1 cellular context compared by ENCODE assay signal in the genomic region with DNA sequence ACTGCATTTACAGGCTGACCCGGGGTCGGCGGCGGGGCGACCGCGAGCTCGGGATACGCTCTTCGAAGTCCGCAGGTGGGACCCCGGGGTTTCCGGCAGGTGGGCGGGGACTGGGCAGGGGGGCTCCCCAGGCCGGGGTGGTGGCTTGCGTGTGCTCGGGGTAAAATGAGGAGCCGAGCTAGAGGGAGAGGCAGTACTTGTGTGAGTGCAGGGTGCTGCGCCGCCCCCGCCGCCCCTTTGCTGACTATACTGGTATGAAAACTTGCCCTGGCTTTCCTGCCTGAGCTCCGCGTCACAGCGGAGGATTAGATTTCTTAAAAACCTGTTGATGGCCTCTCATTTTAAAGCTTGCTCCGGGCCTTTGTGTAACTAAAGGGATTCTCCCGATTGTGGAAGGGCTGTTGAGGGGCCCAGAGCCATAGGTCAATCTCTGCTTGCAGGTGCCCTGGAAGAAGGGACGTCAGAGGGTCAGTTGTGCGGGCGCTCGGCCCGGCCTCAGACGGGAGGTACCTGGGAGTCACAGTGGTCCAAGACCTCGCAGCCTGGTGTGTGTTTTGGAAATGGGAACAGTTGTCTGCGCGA.
TF ChIP-seq lines count a peak whose summit lies in the region.

No MANE protein-coding gene starts in this region.

TF ChIP-seq in HEK293, 187 proteins besides CTCF, POLR2A, EP300 and RAD21 (continued from another document and continues in another):
- TF ChIP-seq, protein P1, sequence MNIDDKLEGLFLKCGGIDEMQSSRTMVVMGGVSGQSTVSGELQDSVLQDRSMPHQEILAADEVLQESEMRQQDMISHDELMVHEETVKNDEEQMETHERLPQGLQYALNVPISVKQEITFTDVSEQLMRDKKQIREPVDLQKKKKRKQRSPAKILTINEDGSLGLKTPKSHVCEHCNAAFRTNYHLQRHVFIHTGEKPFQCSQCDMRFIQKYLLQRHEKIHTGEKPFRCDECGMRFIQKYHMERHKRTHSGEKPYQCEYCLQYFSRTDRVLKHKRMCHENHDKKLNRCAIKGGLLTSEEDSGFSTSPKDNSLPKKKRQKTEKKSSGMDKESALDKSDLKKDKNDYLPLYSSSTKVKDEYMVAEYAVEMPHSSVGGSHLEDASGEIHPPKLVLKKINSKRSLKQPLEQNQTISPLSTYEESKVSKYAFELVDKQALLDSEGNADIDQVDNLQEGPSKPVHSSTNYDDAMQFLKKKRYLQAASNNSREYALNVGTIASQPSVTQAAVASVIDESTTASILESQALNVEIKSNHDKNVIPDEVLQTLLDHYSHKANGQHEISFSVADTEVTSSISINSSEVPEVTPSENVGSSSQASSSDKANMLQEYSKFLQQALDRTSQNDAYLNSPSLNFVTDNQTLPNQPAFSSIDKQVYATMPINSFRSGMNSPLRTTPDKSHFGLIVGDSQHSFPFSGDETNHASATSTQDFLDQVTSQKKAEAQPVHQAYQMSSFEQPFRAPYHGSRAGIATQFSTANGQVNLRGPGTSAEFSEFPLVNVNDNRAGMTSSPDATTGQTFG (tag by site-specific recombination; IDR thresholded peaks at IDR 0.05; ENCODE audit: borderline replicate concordance): no peak
- TF ChIP-seq ZNF416 (tag by site-specific recombination; IDR thresholded peaks at IDR 0.05): no peak
- TF ChIP-seq, protein P2, sequence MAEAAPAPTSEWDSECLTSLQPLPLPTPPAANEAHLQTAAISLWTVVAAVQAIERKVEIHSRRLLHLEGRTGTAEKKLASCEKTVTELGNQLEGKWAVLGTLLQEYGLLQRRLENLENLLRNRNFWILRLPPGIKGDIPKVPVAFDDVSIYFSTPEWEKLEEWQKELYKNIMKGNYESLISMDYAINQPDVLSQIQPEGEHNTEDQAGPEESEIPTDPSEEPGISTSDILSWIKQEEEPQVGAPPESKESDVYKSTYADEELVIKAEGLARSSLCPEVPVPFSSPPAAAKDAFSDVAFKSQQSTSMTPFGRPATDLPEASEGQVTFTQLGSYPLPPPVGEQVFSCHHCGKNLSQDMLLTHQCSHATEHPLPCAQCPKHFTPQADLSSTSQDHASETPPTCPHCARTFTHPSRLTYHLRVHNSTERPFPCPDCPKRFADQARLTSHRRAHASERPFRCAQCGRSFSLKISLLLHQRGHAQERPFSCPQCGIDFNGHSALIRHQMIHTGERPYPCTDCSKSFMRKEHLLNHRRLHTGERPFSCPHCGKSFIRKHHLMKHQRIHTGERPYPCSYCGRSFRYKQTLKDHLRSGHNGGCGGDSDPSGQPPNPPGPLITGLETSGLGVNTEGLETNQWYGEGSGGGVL (tag by site-specific recombination; IDR thresholded peaks at IDR 0.05): no peak
- TF ChIP-seq HOXC10 (CRISPR knock-in tag; IDR thresholded peaks at IDR 0.05): no peak
- TF ChIP-seq ZNF433 (tag by site-specific recombination; IDR thresholded peaks at IDR 0.05; ENCODE audit: low read depth): 0 out of 2 replicates have a peak, but pooled peaks have one; percentile 3
- no peak for TF ChIP-seq HOXA7 (CRISPR knock-in tag; IDR thresholded peaks at IDR 0.05; ENCODE audit: borderline replicate concordance)
- TF ChIP-seq ZNF747 (tag by site-specific recombination; IDR thresholded peaks at IDR 0.05): no peak
- TF ChIP-seq ZNF571 (tag by site-specific recombination; IDR thresholded peaks at IDR 0.05): no peak
- TF ChIP-seq, protein P3, sequence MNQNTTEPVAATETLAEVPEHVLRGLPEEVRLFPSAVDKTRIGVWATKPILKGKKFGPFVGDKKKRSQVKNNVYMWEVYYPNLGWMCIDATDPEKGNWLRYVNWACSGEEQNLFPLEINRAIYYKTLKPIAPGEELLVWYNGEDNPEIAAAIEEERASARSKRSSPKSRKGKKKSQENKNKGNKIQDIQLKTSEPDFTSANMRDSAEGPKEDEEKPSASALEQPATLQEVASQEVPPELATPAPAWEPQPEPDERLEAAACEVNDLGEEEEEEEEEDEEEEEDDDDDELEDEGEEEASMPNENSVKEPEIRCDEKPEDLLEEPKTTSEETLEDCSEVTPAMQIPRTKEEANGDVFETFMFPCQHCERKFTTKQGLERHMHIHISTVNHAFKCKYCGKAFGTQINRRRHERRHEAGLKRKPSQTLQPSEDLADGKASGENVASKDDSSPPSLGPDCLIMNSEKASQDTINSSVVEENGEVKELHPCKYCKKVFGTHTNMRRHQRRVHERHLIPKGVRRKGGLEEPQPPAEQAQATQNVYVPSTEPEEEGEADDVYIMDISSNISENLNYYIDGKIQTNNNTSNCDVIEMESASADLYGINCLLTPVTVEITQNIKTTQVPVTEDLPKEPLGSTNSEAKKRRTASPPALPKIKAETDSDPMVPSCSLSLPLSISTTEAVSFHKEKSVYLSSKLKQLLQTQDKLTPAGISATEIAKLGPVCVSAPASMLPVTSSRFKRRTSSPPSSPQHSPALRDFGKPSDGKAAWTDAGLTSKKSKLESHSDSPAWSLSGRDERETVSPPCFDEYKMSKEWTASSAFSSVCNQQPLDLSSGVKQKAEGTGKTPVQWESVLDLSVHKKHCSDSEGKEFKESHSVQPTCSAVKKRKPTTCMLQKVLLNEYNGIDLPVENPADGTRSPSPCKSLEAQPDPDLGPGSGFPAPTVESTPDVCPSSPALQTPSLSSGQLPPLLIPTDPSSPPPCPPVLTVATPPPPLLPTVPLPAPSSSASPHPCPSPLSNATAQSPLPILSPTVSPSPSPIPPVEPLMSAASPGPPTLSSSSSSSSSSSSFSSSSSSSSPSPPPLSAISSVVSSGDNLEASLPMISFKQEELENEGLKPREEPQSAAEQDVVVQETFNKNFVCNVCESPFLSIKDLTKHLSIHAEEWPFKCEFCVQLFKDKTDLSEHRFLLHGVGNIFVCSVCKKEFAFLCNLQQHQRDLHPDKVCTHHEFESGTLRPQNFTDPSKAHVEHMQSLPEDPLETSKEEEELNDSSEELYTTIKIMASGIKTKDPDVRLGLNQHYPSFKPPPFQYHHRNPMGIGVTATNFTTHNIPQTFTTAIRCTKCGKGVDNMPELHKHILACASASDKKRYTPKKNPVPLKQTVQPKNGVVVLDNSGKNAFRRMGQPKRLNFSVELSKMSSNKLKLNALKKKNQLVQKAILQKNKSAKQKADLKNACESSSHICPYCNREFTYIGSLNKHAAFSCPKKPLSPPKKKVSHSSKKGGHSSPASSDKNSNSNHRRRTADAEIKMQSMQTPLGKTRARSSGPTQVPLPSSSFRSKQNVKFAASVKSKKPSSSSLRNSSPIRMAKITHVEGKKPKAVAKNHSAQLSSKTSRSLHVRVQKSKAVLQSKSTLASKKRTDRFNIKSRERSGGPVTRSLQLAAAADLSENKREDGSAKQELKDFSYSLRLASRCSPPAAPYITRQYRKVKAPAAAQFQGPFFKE (tag by site-specific recombination; IDR thresholded peaks at IDR 0.05; ENCODE audit: borderline replicate concordance): no peak
- TF ChIP-seq, protein P4, sequence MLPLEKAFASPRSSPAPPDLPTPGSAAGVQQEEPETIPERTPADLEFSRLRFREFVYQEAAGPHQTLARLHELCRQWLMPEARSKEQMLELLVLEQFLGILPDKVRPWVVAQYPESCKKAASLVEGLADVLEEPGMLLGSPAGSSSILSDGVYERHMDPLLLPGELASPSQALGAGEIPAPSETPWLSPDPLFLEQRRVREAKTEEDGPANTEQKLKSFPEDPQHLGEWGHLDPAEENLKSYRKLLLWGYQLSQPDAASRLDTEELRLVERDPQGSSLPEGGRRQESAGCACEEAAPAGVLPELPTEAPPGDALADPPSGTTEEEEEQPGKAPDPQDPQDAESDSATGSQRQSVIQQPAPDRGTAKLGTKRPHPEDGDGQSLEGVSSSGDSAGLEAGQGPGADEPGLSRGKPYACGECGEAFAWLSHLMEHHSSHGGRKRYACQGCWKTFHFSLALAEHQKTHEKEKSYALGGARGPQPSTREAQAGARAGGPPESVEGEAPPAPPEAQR (tag by site-specific recombination; IDR thresholded peaks at IDR 0.05): no peak
- TF ChIP-seq, protein P5, sequence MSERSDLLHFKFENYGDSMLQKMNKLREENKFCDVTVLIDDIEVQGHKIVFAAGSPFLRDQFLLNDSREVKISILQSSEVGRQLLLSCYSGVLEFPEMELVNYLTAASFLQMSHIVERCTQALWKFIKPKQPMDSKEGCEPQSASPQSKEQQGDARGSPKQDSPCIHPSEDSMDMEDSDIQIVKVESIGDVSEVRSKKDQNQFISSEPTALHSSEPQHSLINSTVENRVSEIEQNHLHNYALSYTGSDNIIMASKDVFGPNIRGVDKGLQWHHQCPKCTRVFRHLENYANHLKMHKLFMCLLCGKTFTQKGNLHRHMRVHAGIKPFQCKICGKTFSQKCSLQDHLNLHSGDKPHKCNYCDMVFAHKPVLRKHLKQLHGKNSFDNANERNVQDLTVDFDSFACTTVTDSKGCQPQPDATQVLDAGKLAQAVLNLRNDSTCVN (tag by site-specific recombination; optimal IDR thresholded peaks at IDR 0.05): peak; percentile 52
- TF ChIP-seq ZNF701 (tag by site-specific recombination; IDR thresholded peaks at IDR 0.05): no peak
- TF ChIP-seq EGR2 (tag by site-specific recombination; IDR thresholded peaks at IDR 0.05; ENCODE audit: low read depth): peak; percentile 36; the same call in 1 of the 2 replicates
- no peak for TF ChIP-seq ZFP3 (tag by site-specific recombination; IDR thresholded peaks at IDR 0.05; ENCODE audit: low read depth)
- no peak for TF ChIP-seq ZNF274 (IDR thresholded peaks at IDR 0.05; ENCODE audit: low read length)
- no peak for TF ChIP-seq ZNF274 (tag by site-specific recombination; IDR thresholded peaks at IDR 0.05; ENCODE audit: borderline replicate concordance)
- TF ChIP-seq ZNF266 (tag by site-specific recombination; IDR thresholded peaks at IDR 0.05; ENCODE audit: low read depth): no peak
- TF ChIP-seq, protein P6, sequence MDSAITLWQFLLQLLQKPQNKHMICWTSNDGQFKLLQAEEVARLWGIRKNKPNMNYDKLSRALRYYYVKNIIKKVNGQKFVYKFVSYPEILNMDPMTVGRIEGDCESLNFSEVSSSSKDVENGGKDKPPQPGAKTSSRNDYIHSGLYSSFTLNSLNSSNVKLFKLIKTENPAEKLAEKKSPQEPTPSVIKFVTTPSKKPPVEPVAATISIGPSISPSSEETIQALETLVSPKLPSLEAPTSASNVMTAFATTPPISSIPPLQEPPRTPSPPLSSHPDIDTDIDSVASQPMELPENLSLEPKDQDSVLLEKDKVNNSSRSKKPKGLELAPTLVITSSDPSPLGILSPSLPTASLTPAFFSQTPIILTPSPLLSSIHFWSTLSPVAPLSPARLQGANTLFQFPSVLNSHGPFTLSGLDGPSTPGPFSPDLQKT (IDR thresholded peaks at IDR 0.05; ENCODE audit: borderline replicate concordance, low read depth, low read length): no peak
- no peak for TF ChIP-seq ZNF621 (tag by site-specific recombination; IDR thresholded peaks at IDR 0.05)
- peak; percentile 86 for TF ChIP-seq GLIS2 (tag by site-specific recombination; IDR thresholded peaks at IDR 0.05)
- no peak for TF ChIP-seq TRIM28 (IDR thresholded peaks at IDR 0.05; ENCODE audit: borderline replicate concordance, low read length)
- TF ChIP-seq, protein P7, sequence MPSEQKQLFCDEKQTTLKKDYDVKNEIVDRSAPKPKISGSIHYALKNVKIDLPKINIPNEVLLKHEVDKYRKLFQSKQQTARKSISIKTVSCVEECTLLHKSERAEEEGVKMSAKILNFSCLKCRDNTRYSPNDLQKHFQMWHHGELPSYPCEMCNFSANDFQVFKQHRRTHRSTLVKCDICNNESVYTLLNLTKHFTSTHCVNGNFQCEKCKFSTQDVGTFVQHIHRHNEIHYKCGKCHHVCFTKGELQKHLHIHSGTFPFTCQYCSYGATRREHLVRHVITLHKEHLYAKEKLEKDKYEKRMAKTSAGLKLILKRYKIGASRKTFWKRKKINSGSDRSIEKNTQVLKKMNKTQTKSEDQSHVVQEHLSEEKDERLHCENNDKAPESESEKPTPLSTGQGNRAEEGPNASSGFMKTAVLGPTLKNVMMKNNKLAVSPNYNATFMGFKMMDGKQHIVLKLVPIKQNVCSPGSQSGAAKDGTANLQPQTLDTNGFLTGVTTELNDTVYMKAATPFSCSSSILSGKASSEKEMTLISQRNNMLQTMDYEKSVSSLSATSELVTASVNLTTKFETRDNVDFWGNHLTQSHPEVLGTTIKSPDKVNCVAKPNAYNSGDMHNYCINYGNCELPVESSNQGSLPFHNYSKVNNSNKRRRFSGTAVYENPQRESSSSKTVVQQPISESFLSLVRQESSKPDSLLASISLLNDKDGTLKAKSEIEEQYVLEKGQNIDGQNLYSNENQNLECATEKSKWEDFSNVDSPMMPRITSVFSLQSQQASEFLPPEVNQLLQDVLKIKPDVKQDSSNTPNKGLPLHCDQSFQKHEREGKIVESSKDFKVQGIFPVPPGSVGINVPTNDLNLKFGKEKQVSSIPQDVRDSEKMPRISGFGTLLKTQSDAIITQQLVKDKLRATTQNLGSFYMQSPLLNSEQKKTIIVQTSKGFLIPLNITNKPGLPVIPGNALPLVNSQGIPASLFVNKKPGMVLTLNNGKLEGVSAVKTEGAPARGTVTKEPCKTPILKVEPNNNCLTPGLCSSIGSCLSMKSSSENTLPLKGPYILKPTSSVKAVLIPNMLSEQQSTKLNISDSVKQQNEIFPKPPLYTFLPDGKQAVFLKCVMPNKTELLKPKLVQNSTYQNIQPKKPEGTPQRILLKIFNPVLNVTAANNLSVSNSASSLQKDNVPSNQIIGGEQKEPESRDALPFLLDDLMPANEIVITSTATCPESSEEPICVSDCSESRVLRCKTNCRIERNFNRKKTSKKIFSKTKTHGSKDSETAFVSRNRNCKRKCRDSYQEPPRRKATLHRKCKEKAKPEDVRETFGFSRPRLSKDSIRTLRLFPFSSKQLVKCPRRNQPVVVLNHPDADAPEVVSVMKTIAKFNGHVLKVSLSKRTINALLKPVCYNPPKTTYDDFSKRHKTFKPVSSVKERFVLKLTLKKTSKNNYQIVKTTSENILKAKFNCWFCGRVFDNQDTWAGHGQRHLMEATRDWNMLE (tag by site-specific recombination; conservative IDR thresholded peaks at IDR 0.05; ENCODE audit: low read depth): no peak
- TF ChIP-seq ZNF10 (tag by site-specific recombination; IDR thresholded peaks at IDR 0.05): no peak
- TF ChIP-seq, protein P8, sequence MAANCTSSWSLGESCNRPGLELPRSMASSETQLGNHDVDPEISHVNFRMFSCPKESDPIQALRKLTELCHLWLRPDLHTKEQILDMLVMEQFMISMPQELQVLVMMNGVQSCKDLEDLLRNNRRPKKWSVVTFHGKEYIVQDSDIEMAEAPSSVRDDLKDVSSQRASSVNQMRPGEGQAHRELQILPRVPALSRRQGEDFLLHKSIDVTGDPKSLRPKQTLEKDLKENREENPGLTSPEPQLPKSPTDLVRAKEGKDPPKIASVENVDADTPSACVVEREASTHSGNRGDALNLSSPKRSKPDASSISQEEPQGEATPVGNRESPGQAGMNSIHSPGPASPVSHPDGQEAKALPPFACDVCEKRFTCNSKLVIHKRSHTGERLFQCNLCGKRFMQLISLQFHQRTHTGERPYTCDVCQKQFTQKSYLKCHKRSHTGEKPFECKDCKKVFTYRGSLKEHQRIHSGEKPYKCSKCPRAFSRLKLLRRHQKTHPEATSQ (tag by site-specific recombination; IDR thresholded peaks at IDR 0.05): no peak
- TF ChIP-seq ZNF37A (tag by site-specific recombination; IDR thresholded peaks at IDR 0.05): no peak
- no peak for TF ChIP-seq ZNF366 (tag by site-specific recombination; conservative IDR thresholded peaks at IDR 0.05)
- no peak for TF ChIP-seq ZNF785 (tag by site-specific recombination; IDR thresholded peaks at IDR 0.05)
- TF ChIP-seq, protein P9, sequence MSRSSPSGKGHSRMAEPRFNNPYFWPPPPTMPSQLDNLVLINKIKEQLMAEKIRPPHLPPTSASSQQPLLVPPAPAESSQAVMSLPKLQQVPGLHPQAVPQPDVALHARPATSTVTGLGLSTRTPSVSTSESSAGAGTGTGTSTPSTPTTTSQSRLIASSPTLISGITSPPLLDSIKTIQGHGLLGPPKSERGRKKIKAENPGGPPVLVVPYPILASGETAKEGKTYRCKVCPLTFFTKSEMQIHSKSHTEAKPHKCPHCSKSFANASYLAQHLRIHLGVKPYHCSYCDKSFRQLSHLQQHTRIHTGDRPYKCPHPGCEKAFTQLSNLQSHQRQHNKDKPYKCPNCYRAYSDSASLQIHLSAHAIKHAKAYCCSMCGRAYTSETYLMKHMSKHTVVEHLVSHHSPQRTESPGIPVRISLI (tag by site-specific recombination; IDR thresholded peaks at IDR 0.05): no peak
- TF ChIP-seq GFI1B (tag by site-specific recombination; IDR thresholded peaks at IDR 0.05): no peak
- TF ChIP-seq ZNF626 (tag by site-specific recombination; IDR thresholded peaks at IDR 0.05): no peak
- no peak for TF ChIP-seq ZNF423 (tag by site-specific recombination; IDR thresholded peaks at IDR 0.05)
